8 cellular contexts compared by ENCODE assay signal in the genomic region with DNA sequence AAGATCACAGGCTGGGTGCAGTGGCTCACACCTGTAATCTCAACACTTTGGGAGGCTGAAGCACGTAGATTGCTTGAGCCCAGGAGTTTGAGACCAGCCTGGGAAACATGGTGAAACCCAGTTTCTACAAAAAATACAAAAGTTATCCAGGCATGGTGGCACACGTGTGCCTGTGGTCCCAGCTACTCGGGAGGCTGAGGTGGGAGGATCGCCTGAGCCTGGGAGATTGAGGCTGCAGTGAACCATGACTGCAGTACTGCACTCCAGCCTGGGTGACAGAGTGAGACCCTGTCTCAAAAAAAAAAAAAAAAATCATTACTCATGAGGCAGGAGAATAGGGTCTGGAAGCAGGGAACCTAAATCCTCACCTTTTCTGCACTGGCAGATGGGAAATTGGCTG.
DNase-seq lines count a peak whose midpoint lies in the region; ATAC-seq, FAIRE-seq and TF ChIP-seq lines count a peak whose summit lies in the region.
"Not testable (repeated sequence)": the region's sequence is repeated elsewhere in the genome, so short reads cannot be mapped to it uniquely, and the experiment has no call there.

No MANE protein-coding gene starts in this region.

- peak overlapping the region; percentile 57 for H3K27ac ChIP-seq in 22Rv1
- not testable (repeated sequence) for H3K27ac ChIP-seq in K562 (ENCODE audit: extremely low read depth, low read depth, low read length); HepG2 (ENCODE audit: extremely low read length, insufficient read depth, low read length); osteoblast (ENCODE audit: low read depth, low read length)
- peak overlapping the region; percentile 54 to 99 (median 85) for H3K27ac ChIP-seq in right lobe of liver

- H3K36me3 ChIP-seq in Loucy (ENCODE audit: insufficient read depth, low read length); K562 (ENCODE audit: control insufficient read depth, insufficient read depth, low read length); HepG2 (replicated peaks in 1 of 2; ENCODE audit: control insufficient read depth in 1 of 2, insufficient read depth in 2 of 2, low read length in 2 of 2); right lobe of liver; osteoblast (ENCODE audit: insufficient read depth, low read length): not testable (repeated sequence)

- CTCF ChIA-PET in T-cell (lab: Charles Lee); K562 (lab: Yijun Ruan, JAX; ENCODE audit: low intra/inter-chr PET ratio); HepG2 (lab: Yijun Ruan, JAX; ENCODE audit: low intra/inter-chr PET ratio, low total read pairs): not testable (repeated sequence)
- CTCF ChIA-PET in activated CD4-positive, alpha-beta T cell treated with anti-CD3 and anti-CD28 coated beads for 36 hours (lab: Charles Lee), result interaction anchor here (1.4 to 1.8 kb wide), 2 partner anchors 10 to 27 kb away, joined by 4 read pairs; no protein-coding TSS in a partner anchor

- POLR2A ChIA-PET in T-cell (lab: Charles Lee); activated CD4-positive, alpha-beta T cell treated with anti-CD3 and anti-CD28 coated beads for 36 hours (lab: Charles Lee); HepG2 (lab: Yijun Ruan, JAX): not testable (repeated sequence)
- POLR2A ChIA-PET in K562 (lab: Yijun Ruan, JAX), result interaction anchor here (0.7 to 2.3 kb wide), 5 partner anchors 10 to 461 kb away, joined by 3 to 9 read pairs (median 4); no protein-coding TSS in a partner anchor

- H3K9me3 Mint-ChIP-seq in T-cell; activated CD4-positive, alpha-beta T cell treated with anti-CD3 and anti-CD28 coated beads for 36 hours (ENCODE audit: low read depth): not testable (repeated sequence)

- peak overlapping the region; percentile 8 to 28 for H3K27ac Mint-ChIP-seq in T-cell
- peak overlapping the region; percentile 26 for H3K27ac Mint-ChIP-seq in activated CD4-positive, alpha-beta T cell treated with anti-CD3 and anti-CD28 coated beads for 36 hours

- WGBS in K562 (ENCODE audit: insufficient coverage, low coverage, missing lambda C conversion rate), result 2% methylated on average over 4 of the region's 4 CpGs
- WGBS in HepG2 (ENCODE audit: low lambda C conversion rate), result 56% methylated on average over 4 of the region's 4 CpGs
- WGBS in right lobe of liver (ENCODE audit: insufficient coverage, low coverage, low lambda C conversion rate, missing lambda C conversion rate), result 68% methylated on average over 3 of the region's 4 CpGs

- not testable (repeated sequence) for TF ChIP-seq RAD21 in K562 (CRISPR knock-in tag; conservative IDR thresholded peaks at IDR 0.05 in 1 of 2, IDR thresholded peaks at IDR 0.05 in 1 of 2); HepG2 (CRISPR knock-in tag; IDR thresholded peaks at IDR 0.05)

- H3K9ac ChIP-seq in Loucy (ENCODE audit: low read depth, low read length, poor library complexity, severe bottlenecking); K562 (ENCODE audit: insufficient read depth in 1 of 2, low read depth in 2 of 2, low read length in 2 of 2); HepG2 (ENCODE audit: insufficient read depth, low read depth, low read length): not testable (repeated sequence)

- H3K27me3 ChIP-seq in Loucy (ENCODE audit: insufficient read depth, low read length, poor library complexity, severe bottlenecking); right lobe of liver: not testable (repeated sequence)
- H3K27me3 ChIP-seq in K562 (ENCODE audit: control insufficient read depth in 2 of 2, insufficient read depth in 2 of 2, low read length in 2 of 2) (peaks cover 85 to 90% of the 10 kb centered on the region in 2 experiments), HepG2 (ENCODE audit: control insufficient read depth in 1 of 2, insufficient read depth in 2 of 2, low read length in 2 of 2) (peaks cover 0 to 32% of the 10 kb centered on the region in 2 experiments; a peak in 3 of 5 replicates), osteoblast (ENCODE audit: insufficient read depth, low read length) (peaks cover 27% of the 10 kb centered on the region)

- H3K4me3 ChIP-seq in Loucy (ENCODE audit: low read length, poor library complexity, severe bottlenecking); K562; HepG2 (replicated peaks in 1 of 3; ENCODE audit: insufficient read depth in 1 of 3, low read depth in 2 of 3, low read length in 3 of 3); right lobe of liver; osteoblast (ENCODE audit: insufficient read depth, low read length): not testable (repeated sequence)

- not testable (repeated sequence) for H3K36me3 Mint-ChIP-seq in T-cell; activated CD4-positive, alpha-beta T cell treated with anti-CD3 and anti-CD28 coated beads for 36 hours (ENCODE audit: low read depth)

- ATAC-seq in T-cell (replicated peaks in 1 of 4); activated CD4-positive, alpha-beta T cell treated with anti-CD3 and anti-CD28 coated beads for 36 hours; K562; right lobe of liver: not testable (repeated sequence)
- peak; percentile 12; the same call in 2 of the 3 replicates for ATAC-seq in HepG2

- H3K9me2 ChIP-seq in Loucy (replicated peaks; ENCODE audit: low read depth, low read length), result not testable (repeated sequence)

- not testable (repeated sequence) for H4K20me1 ChIP-seq in Loucy (ENCODE audit: insufficient read depth, low read length, poor library complexity, severe bottlenecking); HepG2 (ENCODE audit: insufficient read depth, low read length); osteoblast (ENCODE audit: insufficient read depth, low read length)
- peaks cover 30% of the 10 kb centered on the region for H4K20me1 ChIP-seq in K562 (replicated peaks; ENCODE audit: control insufficient read depth, insufficient read depth, low read length)

- in situ Hi-C loops in K562 (cut with MboI); HepG2 (cut with HindIII; ENCODE audit: extremely low pct_ligation_motif_present, low pct_unique_long_range_greater_than_20kb): not testable (repeated sequence)

- H3K4me3 Mint-ChIP-seq in T-cell; activated CD4-positive, alpha-beta T cell treated with anti-CD3 and anti-CD28 coated beads for 36 hours: not testable (repeated sequence)

- TF ChIP-seq CTCF in 22Rv1 (IDR thresholded peaks at IDR 0.05); Loucy (conservative IDR thresholded peaks at IDR 0.05; ENCODE audit: low read length); K562 (IDR thresholded peaks at IDR 0.05 in 2 of 3, conservative IDR thresholded peaks at IDR 0.05 in 1 of 3; ENCODE audit: insufficient read depth in 2 of 3, low read depth in 1 of 3, low read length in 3 of 3); HepG2 (CRISPR knock-in tag; IDR thresholded peaks at IDR 0.05); right lobe of liver (IDR thresholded peaks at IDR 0.05); osteoblast (IDR thresholded peaks at IDR 0.05; ENCODE audit: extremely low read depth, low read depth, low read length): not testable (repeated sequence)

- H3K4me1 Mint-ChIP-seq in T-cell, result peaks cover 50 to 67% (median 62%) of the 10 kb centered on the region in 3 donors
- peaks cover 53% of the 10 kb centered on the region for H3K4me1 Mint-ChIP-seq in activated CD4-positive, alpha-beta T cell treated with anti-CD3 and anti-CD28 coated beads for 36 hours

- H3K79me2 ChIP-seq in Loucy (ENCODE audit: insufficient read depth, low read length); K562 (ENCODE audit: control insufficient read depth, insufficient read depth, low read length); HepG2 (ENCODE audit: insufficient read depth, low read length); osteoblast (ENCODE audit: insufficient read depth, low read length): not testable (repeated sequence)

- H2AFZ ChIP-seq in Loucy (ENCODE audit: low read length), result 0 out of 2 replicates have a peak overlapping the region, but pooled peaks have one; percentile 12
- not testable (repeated sequence) for H2AFZ ChIP-seq in K562 (ENCODE audit: low read depth, low read length); HepG2 (ENCODE audit: low read length); osteoblast (ENCODE audit: low read length)

- intact Hi-C loops in activated CD4-positive, alpha-beta T cell treated with anti-CD3 and anti-CD28 coated beads for 36 hours (cut with DNase I, micrococcal nuclease), result loop anchor here in 1 of 2 experiments (10.0 kb wide), 1 partner anchor 61 kb away; no protein-coding TSS in a partner anchor
- intact Hi-C loops in K562 (cut with micrococcal nuclease) (loop anchor here (10.0 kb wide), 2 partner anchors 61 to 529 kb away; no protein-coding TSS in a partner anchor), HepG2 (cut with micrococcal nuclease; ENCODE audit: unreplicated experiment) (loop anchor here (10.0 kb wide), 1 partner anchor 49 kb away; no protein-coding TSS in a partner anchor)
- intact Hi-C loops in right lobe of liver (cut with DNase I), result not testable (repeated sequence)

- not testable (repeated sequence) for H3K27me3 Mint-ChIP-seq in T-cell; activated CD4-positive, alpha-beta T cell treated with anti-CD3 and anti-CD28 coated beads for 36 hours

- not testable (repeated sequence) for H3F3A ChIP-seq in Loucy (ENCODE audit: low read depth)

- TF ChIP-seq EP300 in K562 (IDR thresholded peaks at IDR 0.05; ENCODE audit: low read length); HepG2 (IDR thresholded peaks at IDR 0.05; ENCODE audit: low read depth in 2 of 2, low read length in 2 of 2); HepG2 (CRISPR knock-in tag; IDR thresholded peaks at IDR 0.05; ENCODE audit: borderline replicate concordance): not testable (repeated sequence)

- H3K9me1 ChIP-seq in K562 (ENCODE audit: control insufficient read depth, insufficient read depth, low read length), result not testable (repeated sequence)

- H3K4me1 ChIP-seq in Loucy (ENCODE audit: insufficient read depth, low read length, poor library complexity, severe bottlenecking) (peaks cover 11% of the 10 kb centered on the region), K562 (replicated peaks in 1 of 2; ENCODE audit: control insufficient read depth in 2 of 2, insufficient read depth in 2 of 2, low read length in 2 of 2) (peaks cover 9 to 14% of the 10 kb centered on the region in 2 experiments; a peak in 4 of 5 replicates), HepG2 (ENCODE audit: insufficient read depth, low read length) (peaks cover 51% of the 10 kb centered on the region), right lobe of liver (peaks cover 0 to 55% (median 26%) of the 10 kb centered on the region in 4 donors)
- not testable (repeated sequence) for H3K4me1 ChIP-seq in osteoblast (ENCODE audit: insufficient read depth, low read length)

- H3K9me3 ChIP-seq in Loucy (ENCODE audit: insufficient read depth, low read depth, low read length); K562 (replicated peaks; ENCODE audit: control insufficient read depth, insufficient read depth, low read depth, low read length); HepG2 (ENCODE audit: low read length); right lobe of liver; osteoblast (ENCODE audit: low read depth, low read length): not testable (repeated sequence)

- DNase-seq in T-cell; activated CD4-positive, alpha-beta T cell treated with anti-CD3 and anti-CD28 coated beads for 36 hours; K562 (ENCODE audit: extremely low read depth in 1 of 4, low spot score in 3 of 4); HepG2 (ENCODE audit: low spot score); right lobe of liver: not testable (repeated sequence)
- DNase-seq in osteoblast (ENCODE audit: insufficient read length, low spot score, missing footprints), result peak; percentile 41

- BruUV-seq in K562 (replicated peaks; lab: Mats Ljungman, UMichigan); HepG2 (replicated peaks; lab: Mats Ljungman, UMichigan): not testable (repeated sequence)

- TF ChIP-seq POLR2A in K562 (conservative IDR thresholded peaks at IDR 0.05); HepG2 (IDR thresholded peaks at IDR 0.05; ENCODE audit: insufficient read depth in 1 of 2, low read depth in 2 of 2, low read length in 2 of 2); right lobe of liver (IDR thresholded peaks at IDR 0.05): not testable (repeated sequence)

- not testable (repeated sequence) for FAIRE-seq in K562 (lab: Jason Lieb, UNC); HepG2 (lab: Jason Lieb, UNC)

- not testable (repeated sequence) for H3K4me2 ChIP-seq in Loucy (ENCODE audit: low read depth, low read length, poor library complexity, severe bottlenecking); K562 (ENCODE audit: insufficient read depth, low read length); osteoblast (ENCODE audit: insufficient read depth, low read length)
- H3K4me2 ChIP-seq in HepG2 (ENCODE audit: low read depth, low read length), result peak overlapping the region; percentile 20; the same call in 1 of the 2 replicates
